ENCODE assay signal across 27 cellular contexts in genomic region chr20:21022925-21023324, GRCh38.
"Had no signal": no experiment of that assay in that cellular context is flagged by ENCODE, and none has a peak within 500 bp of the region (broad histone marks: within the 10 kb centered on the region; RNA-seq: fewer than 3 reads in every experiment).

No MANE protein-coding gene starts in this region.

- DNase-seq: stimulated activated CD4-positive, alpha-beta T cell treated with anti-CD3 and anti-CD28 coated beads, Interleukin-2, amount 100 ng/mL, for 48 hours; stimulated activated CD4-positive, alpha-beta T cell treated with anti-CD3 and anti-CD28 coated beads, Interleukin-4, amount 100 ng/mL, for 1 hour; stimulated activated CD4-positive, alpha-beta T cell treated with anti-CD3 and anti-CD28 coated beads, Interleukin-4, amount 100 ng/mL, for 24 hours; stimulated activated CD4-positive, alpha-beta T cell treated with anti-CD3 and anti-CD28 coated beads, Interleukin-4, amount 100 ng/mL, for 4 hours; stimulated activated CD8-positive, alpha-beta memory T cell treated with anti-CD3 and anti-CD28 coated beads, Interleukin-4, amount 100 ng/mL, for 48 hours; stimulated activated naive B cell treated with anti-CD40 and anti-IgM and Interleukin-4, amounts not matched to agents 10 μg/mL and 1 μg/mL and 100 μg/mL, for 72 hours; stimulated activated naive CD4-positive, alpha-beta T cell; stimulated activated naive CD4-positive, alpha-beta T cell treated with Interleukin-2 at 50 U/mL for 16 hours; stimulated activated naive CD8-positive, alpha-beta T cell treated with anti-CD3 and anti-CD28 coated beads, Interleukin-15, amount 100 ng/mL, for 72 hours; stimulated activated naive CD8-positive, alpha-beta T cell treated with anti-CD3 and anti-CD28 coated beads, Interleukin-15, Interleukin-2, amounts not matched to agents 100 U/mL and 50 U/mL, for 24 hours; stomach; substantia nigra; testis; thyroid gland; tibial artery; transverse colon; trophoblast cell; upper lobe of left lung; upper lobe of right lung; uterus had no signal

- H3K4me1 ChIP-seq: testis, transverse colon, upper lobe of left lung, uterus had no signal

- H3K27me3 ChIP-seq: testis, thyroid gland, uterus, vagina had no signal

- ATAC-seq: stimulated activated effector memory CD8-positive, alpha-beta T cell treated with anti-CD3 and anti-CD28 coated beads, Interleukin-12 subunit alpha, Interleukin-12 subunit beta, amount 100 ng/mL, for 72 hours; stimulated activated memory B cell treated with anti-CD40 and anti-IgM and Interleukin-4, amounts not matched to agents 10 μg/mL and 1 μg/mL and 100 μg/mL, for 72 hours; stimulated activated naive B cell treated with anti-CD40 and anti-IgM and Interleukin-4, amounts not matched to agents 10 μg/mL and 1 μg/mL and 100 μg/mL, for 72 hours; stimulated activated naive CD8-positive, alpha-beta T cell treated with anti-CD3 and anti-CD28 coated beads, Interleukin-15, amount 100 ng/mL, for 72 hours; stimulated activated naive CD8-positive, alpha-beta T cell treated with anti-CD3 and anti-CD28 coated beads, Interleukin-15, Interleukin-2, amounts not matched to agents 100 U/mL and 50 U/mL, for 24 hours; upper lobe of right lung had no signal

- H3K4me3 ChIP-seq: stomach, suprapubic skin, testis, thoracic aorta, thyroid gland, tibial artery, tibial nerve, transverse colon, upper lobe of left lung, upper lobe of right lung, uterus, vagina had no signal

- H3K36me3 ChIP-seq: stomach, suprapubic skin, thoracic aorta, thyroid gland, tibial artery, tibial nerve, transverse colon, upper lobe of left lung, upper lobe of right lung, uterus, vagina had no signal

- H3K9me3 ChIP-seq: stomach, suprapubic skin, testis, thoracic aorta, thyroid gland, tibial artery, tibial nerve, transverse colon, upper lobe of left lung, upper lobe of right lung, uterus, vagina had no signal

- H3K27ac ChIP-seq: stomach, suprapubic skin, testis, thoracic aorta, thyroid gland, tibial artery, tibial nerve, transverse colon, upper lobe of left lung, upper lobe of right lung, uterus, vagina had no signal

- FAIRE-seq: urothelium cell line had no signal
